4 cellular contexts compared by ENCODE assay signal in genomic region chr9:126810221-126810620, GRCh38. TPM values are rescaled to one million over a fixed set of nuclear protein-coding genes. Genes with fewer than 3 reads are reported as not detected.
DNase-seq lines count a peak whose midpoint lies in the region; ATAC-seq and TF ChIP-seq lines count a peak whose summit lies in the region.
"Not testable (repeated sequence)": the region's sequence is repeated elsewhere in the genome, so short reads cannot be mapped to it uniquely, and the experiment has no call there.

No MANE protein-coding gene starts in this region.

- H3K4me1 Mint-ChIP-seq in T-helper 17 cell, result peaks cover 25% of the 10 kb centered on the region

- peaks cover 30% of the 10 kb centered on the region for H3K79me2 ChIP-seq in parathyroid adenoma

- H3K27ac ChIP-seq in left ventricle myocardium inferior (replicated peaks) (peak overlapping the region; percentile 25), parathyroid adenoma (peak overlapping the region; percentile 42), gastrocnemius medialis (peak overlapping the region; percentile 88 to 100 (median 98))

- H3K4me3 Mint-ChIP-seq in T-helper 17 cell, result peak overlapping the region; percentile 45

- H3K36me3 Mint-ChIP-seq in T-helper 17 cell (ENCODE audit: low read depth), result not testable (repeated sequence)

- not testable (repeated sequence) for H3K4me2 ChIP-seq in parathyroid adenoma (ENCODE audit: low read length)

- not testable (repeated sequence) for H3K27me3 ChIP-seq in left ventricle myocardium inferior (ENCODE audit: low read depth); parathyroid adenoma (ENCODE audit: control insufficient read depth, insufficient read depth, low read length); gastrocnemius medialis

- peak overlapping the region; percentile 77 for H3K4me3 ChIP-seq in left ventricle myocardium inferior
- not testable (repeated sequence) for H3K4me3 ChIP-seq in parathyroid adenoma (ENCODE audit: low read depth, low read length)
- H3K4me3 ChIP-seq in gastrocnemius medialis, result peak overlapping the region in 2 of 4 donors; percentile 42 to 98

- not testable (repeated sequence) for H2AFZ ChIP-seq in parathyroid adenoma

- intact Hi-C loops in left ventricle myocardium inferior (cut with micrococcal nuclease), result not testable (repeated sequence)
- intact Hi-C loops in gastrocnemius medialis (cut with DNase I; ENCODE audit: low total_unique reads), result loop anchor here (5.0 kb wide), 1 partner anchor 1267 kb away; no protein-coding TSS in a partner anchor

- H3K36me3 ChIP-seq in left ventricle myocardium inferior (peaks cover 61% of the 10 kb centered on the region), gastrocnemius medialis (peaks cover 0 to 53% of the 10 kb centered on the region in 2 donors)
- not testable (repeated sequence) for H3K36me3 ChIP-seq in parathyroid adenoma (ENCODE audit: control insufficient read depth, insufficient read depth, low read length)

- H3K9ac ChIP-seq in parathyroid adenoma, result not testable (repeated sequence)

- H3K9me3 ChIP-seq in T-helper 17 cell (ENCODE audit: control insufficient read depth, low read length, poor library complexity, severe bottlenecking); parathyroid adenoma (ENCODE audit: control insufficient read depth, low read length); gastrocnemius medialis: not testable (repeated sequence)
- peaks cover 12% of the 10 kb centered on the region for H3K9me3 ChIP-seq in left ventricle myocardium inferior (replicated peaks)

- not testable (repeated sequence) for DNase-seq in T-helper 17 cell, left ventricle myocardium inferior
- peak; percentile 67 to 69 for DNase-seq in gastrocnemius medialis

- H3K4me1 ChIP-seq in left ventricle myocardium inferior, result peaks cover 86% of the 10 kb centered on the region
- H3K4me1 ChIP-seq in parathyroid adenoma, result peaks cover 11% of the 10 kb centered on the region
- H3K4me1 ChIP-seq in gastrocnemius medialis, result peaks cover 46 to 72% of the 10 kb centered on the region in 2 donors

- not testable (repeated sequence) for H3K27me3 Mint-ChIP-seq in T-helper 17 cell

- peak overlapping the region; percentile 21 for H3K27ac Mint-ChIP-seq in T-helper 17 cell

- ATAC-seq in T-helper 17 cell, result not testable (repeated sequence)
- ATAC-seq in gastrocnemius medialis, result peak in 1 of 2 donors; percentile 9

- in situ Hi-C loops in gastrocnemius medialis (cut with MboI; ENCODE audit: low sequenced_read_pairs in 4 of 4), result not testable (repeated sequence)

- not testable (repeated sequence) for TF ChIP-seq CTCF in left ventricle myocardium inferior (IDR thresholded peaks at IDR 0.05; ENCODE audit: borderline replicate concordance); parathyroid adenoma (IDR thresholded peaks at IDR 0.05); gastrocnemius medialis (IDR thresholded peaks at IDR 0.05 in 4 of 5, conservative IDR thresholded peaks at IDR 0.05 in 1 of 5)

- TF ChIP-seq POLR2A in gastrocnemius medialis (IDR thresholded peaks at IDR 0.05), result peak; percentile 30 to 35

RNA-seq across cellular contexts. Expression of gene ZBTB43, which starts 5.4 kb away (rescaled TPM):
- 10 to 100 TPM; 36.8 to 52.0 TPM for total RNA-seq in T-helper 17 cell
- 30.2 TPM for total RNA-seq in left ventricle myocardium inferior
- total RNA-seq in gastrocnemius medialis, result 10 to 100 TPM; 44.9 to 65.2 (median 60.0) TPM

RNA-seq across cellular contexts. Expression of gene ZBTB34, which starts 50.2 kb away (rescaled TPM):
- total RNA-seq in T-helper 17 cell (1 to 10 TPM; 5.0 to 8.2 TPM), left ventricle myocardium inferior (4.5 TPM), gastrocnemius medialis (1 to 10 TPM; 6.2 to 8.7 (median 6.9) TPM)

Comparison
In these comparisons a context has a peak if more than half of its experiments do, and no peak if none do; other contexts are left out.
1. H3K27ac ChIP-seq: peak in every context shown above with its lines; median percentile 98 in gastrocnemius medialis; 42 in parathyroid adenoma; 25 in left ventricle myocardium inferior.